ENCODE assay signal across 29 cellular contexts in genomic region chr5:147175516-147176097, GRCh38. TPM values are rescaled to one million over a fixed set of nuclear protein-coding genes. Genes with fewer than 3 reads are reported as not detected.
"Had no signal": no experiment of that assay in that cellular context is flagged by ENCODE, and none has a peak within 500 bp of the region (broad histone marks: within the 10 kb centered on the region; RNA-seq: fewer than 3 reads in every experiment).

No MANE protein-coding gene starts in this region.

- H3K4me3 ChIP-seq: lower lobe of right lung, sigmoid colon, testis, vagina had no signal

- H3K4me1 ChIP-seq: lower lobe of right lung, sigmoid colon, testis, vagina had no signal

- H3K36me3 ChIP-seq: lower lobe of right lung, sigmoid colon, vagina had no signal

- DNase-seq: activated CD4-positive, alpha-beta memory T cell treated with anti-CD3 and anti-CD28 coated beads, Interleukin-2, amount 10 ng/mL, durations not matched to agents 7 days and 5 days; activated CD4-positive, alpha-beta T cell treated with anti-CD3 and anti-CD28 coated beads, Interleukin-2, amount 10 ng/mL, durations not matched to agents 24 days and 14 days; activated gamma-delta T cell treated with Interleukin-2 at 50 U/mL for 16 hours; anterior cingulate cortex; effector memory CD8-positive, alpha-beta T cell; foreskin melanocyte; hypothalamus; left cardiac atrium; lower lobe of right lung; mesendoderm; naive B cell; occipital lobe; sigmoid colon; stimulated activated CD4-positive, alpha-beta T cell treated with anti-CD3 and anti-CD28 coated beads, Interleukin-2, amount 100 ng/mL, for 48 hours; stimulated activated CD8-positive, alpha-beta memory T cell treated with anti-CD3 and anti-CD28 coated beads, Interleukin-4, amount 100 ng/mL, for 48 hours; stimulated activated naive B cell treated with anti-CD40 and anti-IgM and Interleukin-4, amounts not matched to agents 10 μg/mL and 1 μg/mL and 100 μg/mL, for 72 hours; T1000; testis; trophoblast cell had no signal

- H3K9me3 ChIP-seq: lower lobe of right lung, sigmoid colon, testis, vagina had no signal

- H3K4me1 Mint-ChIP-seq: activated naive CD4-positive, alpha-beta T cell treated with anti-CD3 and anti-CD28 coated beads, Interleukin-2, amount 50 U/mL, for 24 hours; central memory CD8-positive, alpha-beta T cell; naive B cell; stimulated activated naive B cell treated with anti-CD40 and anti-IgM and Interleukin-4, amounts not matched to agents 10 μg/mL and 1 μg/mL and 100 μg/mL, for 72 hours had no signal

- H3K36me3 Mint-ChIP-seq: activated naive CD4-positive, alpha-beta T cell treated with anti-CD3 and anti-CD28 coated beads, Interleukin-2, amount 50 U/mL, for 24 hours; brain; naive B cell; stimulated activated naive B cell treated with anti-CD40 and anti-IgM and Interleukin-4, amounts not matched to agents 10 μg/mL and 1 μg/mL and 100 μg/mL, for 72 hours had no signal

- ATAC-seq: effector memory CD8-positive, alpha-beta T cell; esophagus mucosa; left cardiac atrium; lower lobe of right lung; stimulated activated naive B cell treated with anti-CD40 and anti-IgM and Interleukin-4, amounts not matched to agents 10 μg/mL and 1 μg/mL and 100 μg/mL, for 72 hours had no signal

- FAIRE-seq: colon, endothelial cell of umbilical vein, islet of Langerhans had no signal

- H3K9me3 Mint-ChIP-seq: activated CD4-positive, alpha-beta memory T cell treated with anti-CD3 and anti-CD28 coated beads, Interleukin-2, amount 10 ng/mL, durations not matched to agents 7 days and 5 days; activated naive CD4-positive, alpha-beta T cell treated with anti-CD3 and anti-CD28 coated beads, Interleukin-2, amount 50 U/mL, for 24 hours; activated T-helper 1 cell treated with anti-CD3 and anti-CD28 coated beads, Interleukin-12 subunit alpha, Interleukin-12 subunit beta, Interleukin-2, Interleukin-4 antibody, amounts not matched to agents 30 ng/mL and 10 ng/mL and 1 ng/mL, durations not matched to agents 14 hours and 24 hours and 36 hours; central memory CD8-positive, alpha-beta T cell; effector memory CD8-positive, alpha-beta T cell had no signal

- H3K27me3 Mint-ChIP-seq: activated CD4-positive, alpha-beta memory T cell treated with anti-CD3 and anti-CD28 coated beads, Interleukin-2, amount 10 ng/mL, durations not matched to agents 7 days and 5 days; activated CD4-positive, alpha-beta T cell treated with anti-CD3 and anti-CD28 coated beads, Interleukin-2, amount 10 ng/mL, durations not matched to agents 24 days and 14 days; stimulated activated naive B cell treated with anti-CD40 and anti-IgM and Interleukin-4, amounts not matched to agents 10 μg/mL and 1 μg/mL and 100 μg/mL, for 72 hours had no signal

- H3K27ac ChIP-seq: lower lobe of right lung, sigmoid colon, testis, vagina had no signal

- H3K27ac Mint-ChIP-seq: activated CD4-positive, alpha-beta memory T cell treated with anti-CD3 and anti-CD28 coated beads, Interleukin-2, amount 10 ng/mL, durations not matched to agents 7 days and 5 days; activated CD4-positive, alpha-beta T cell treated with anti-CD3 and anti-CD28 coated beads, Interleukin-2, amount 10 ng/mL, durations not matched to agents 24 days and 14 days; activated naive CD4-positive, alpha-beta T cell treated with anti-CD3 and anti-CD28 coated beads, Interleukin-2, amount 50 U/mL, for 24 hours; activated T-helper 1 cell treated with anti-CD3 and anti-CD28 coated beads, Interleukin-12 subunit alpha, Interleukin-12 subunit beta, Interleukin-2, Interleukin-4 antibody, amounts not matched to agents 30 ng/mL and 10 ng/mL and 1 ng/mL, durations not matched to agents 14 hours and 24 hours and 36 hours; effector memory CD8-positive, alpha-beta T cell; naive B cell; stimulated activated naive B cell treated with anti-CD40 and anti-IgM and Interleukin-4, amounts not matched to agents 10 μg/mL and 1 μg/mL and 100 μg/mL, for 72 hours; T-helper 1 cell treated with Interleukin-12 subunit alpha and Interleukin-12 subunit beta and Interleukin-4 antibody, amounts not matched to agents 30 μg/mL and 1 μg/mL, for 36 hours had no signal

- H3K4me3 Mint-ChIP-seq: activated CD4-positive, alpha-beta memory T cell treated with anti-CD3 and anti-CD28 coated beads, Interleukin-2, amount 10 ng/mL, durations not matched to agents 7 days and 5 days; activated CD4-positive, alpha-beta T cell treated with anti-CD3 and anti-CD28 coated beads, Interleukin-2, amount 10 ng/mL, durations not matched to agents 24 days and 14 days; activated naive CD4-positive, alpha-beta T cell treated with anti-CD3 and anti-CD28 coated beads, Interleukin-2, amount 50 U/mL, for 24 hours; activated T-helper 1 cell treated with anti-CD3 and anti-CD28 coated beads, Interleukin-12 subunit alpha, Interleukin-12 subunit beta, Interleukin-2, Interleukin-4 antibody, amounts not matched to agents 30 ng/mL and 10 ng/mL and 1 ng/mL, durations not matched to agents 14 hours and 24 hours and 36 hours; brain; central memory CD8-positive, alpha-beta T cell; effector memory CD8-positive, alpha-beta T cell; naive B cell; stimulated activated naive B cell treated with anti-CD40 and anti-IgM and Interleukin-4, amounts not matched to agents 10 μg/mL and 1 μg/mL and 100 μg/mL, for 72 hours; T-helper 1 cell treated with Interleukin-12 subunit alpha and Interleukin-12 subunit beta and Interleukin-4 antibody, amounts not matched to agents 30 μg/mL and 1 μg/mL, for 36 hours had no signal

- H3K27me3 ChIP-seq: sigmoid colon, testis, vagina had no signal

RNA-seq across cellular contexts. Expression of gene STK32A, which starts 59.2 kb away (rescaled TPM):
- total RNA-seq: activated CD4-positive, alpha-beta memory T cell treated with anti-CD3 and anti-CD28 coated beads, Interleukin-2, amount 10 ng/mL, durations not matched to agents 7 days and 5 days; activated CD4-positive, alpha-beta T cell treated with anti-CD3 and anti-CD28 coated beads, Interleukin-2, amount 10 ng/mL, durations not matched to agents 24 days and 14 days; activated T-helper 1 cell treated with anti-CD3 and anti-CD28 coated beads, Interleukin-12 subunit alpha, Interleukin-12 subunit beta, Interleukin-2, Interleukin-4 antibody, amounts not matched to agents 30 ng/mL and 10 ng/mL and 1 ng/mL, durations not matched to agents 14 hours and 24 hours and 36 hours; endothelial cell of umbilical vein had no signal
- polyA plus RNA-seq: endothelial cell of umbilical vein had no signal
